Comparison of ENCODE assay signal across 10 cellular contexts in genomic region chr16:48538746-48539484, GRCh38.
DNase-seq lines count a peak whose midpoint lies in the region; ATAC-seq and TF ChIP-seq lines count a peak whose summit lies in the region.
"Had no signal": no experiment of that assay in that cellular context is flagged by ENCODE, and none has a peak within 500 bp of the region (broad histone marks: within the 10 kb centered on the region; RNA-seq: fewer than 3 reads in every experiment).

No MANE protein-coding gene starts in this region.

- no peaks in the 10 kb centered on the region for H3K27me3 ChIP-seq in WERI-Rb-1 (ENCODE audit: insufficient read depth, low read depth, severe bottlenecking)

- no peak for DNase-seq in activated CD4-positive, alpha-beta T cell treated with anti-CD3 and anti-CD28 coated beads, Interleukin-2, amount 10 ng/mL, durations not matched to agents 24 days and 14 days
- DNase-seq in activated CD4-positive, alpha-beta T cell treated with anti-CD3 and anti-CD28 coated beads for 48 hours = no peak
- DNase-seq in WERI-Rb-1 = peak; percentile 21
- DNase-seq in fibroblast of villous mesenchyme (ENCODE audit: low read depth) = peak; percentile 13
- no peak for DNase-seq in stimulated activated effector memory CD8-positive, alpha-beta T cell treated with anti-CD3 and anti-CD28 coated beads, Interleukin-12 subunit alpha, Interleukin-12 subunit beta, amount 100 ng/mL, for 72 hours (ENCODE audit: low spot score in 2 of 2)
- DNase-seq in ecto neural progenitor cell (ENCODE audit: low spot score) = no peak
- DNase-seq in H4 (ENCODE audit: low spot score) = no peak
- DNase-seq: AML-193 had no signal

- H3K27ac ChIP-seq in WERI-Rb-1 = no peak overlapping the region

- ATAC-seq in stimulated activated effector memory CD8-positive, alpha-beta T cell treated with anti-CD3 and anti-CD28 coated beads, Interleukin-12 subunit alpha, Interleukin-12 subunit beta, amount 100 ng/mL, for 72 hours = no peak
- no peak for ATAC-seq in HG02973 (IDR thresholded peaks at IDR 0.05; ENCODE audit: unreplicated experiment)
- ATAC-seq: activated CD4-positive, CD25-positive, alpha-beta regulatory T cell treated with anti-CD3 and anti-CD28 coated beads, Interleukin-2, amount 50 U/mL, for 24 hours had no signal

- no peaks in the 10 kb centered on the region for H3K27me3 Mint-ChIP-seq in activated CD4-positive, alpha-beta T cell treated with anti-CD3 and anti-CD28 coated beads, Interleukin-2, amount 10 ng/mL, durations not matched to agents 24 days and 14 days

- H3K9me3 Mint-ChIP-seq in activated CD4-positive, alpha-beta T cell treated with anti-CD3 and anti-CD28 coated beads, Interleukin-2, amount 10 ng/mL, durations not matched to agents 24 days and 14 days = no peaks in the 10 kb centered on the region
- no peaks in the 10 kb centered on the region for H3K9me3 Mint-ChIP-seq in stimulated activated effector memory CD8-positive, alpha-beta T cell treated with anti-CD3 and anti-CD28 coated beads, Interleukin-12 subunit alpha, Interleukin-12 subunit beta, amount 100 ng/mL, for 72 hours

- H3K36me3 ChIP-seq in WERI-Rb-1 = peaks cover 19% of the 10 kb centered on the region

- intact Hi-C loops in activated CD4-positive, alpha-beta T cell treated with anti-CD3 and anti-CD28 coated beads, Interleukin-2, amount 10 ng/mL, durations not matched to agents 24 days and 14 days (cut with micrococcal nuclease) = loop anchor here (5.0 kb wide), 1 partner anchor 83 kb away; no protein-coding TSS in a partner anchor

- peak; percentile 46; the same call in 1 of the 2 replicates for TF ChIP-seq CTCF in WERI-Rb-1 (IDR thresholded peaks at IDR 0.05; ENCODE audit: low read depth, low read length)
- TF ChIP-seq CTCF in fibroblast of villous mesenchyme (IDR thresholded peaks at IDR 0.05; ENCODE audit: insufficient read depth, low read depth, low read length) = peak; percentile 50

- H3K36me3 Mint-ChIP-seq in activated CD4-positive, alpha-beta T cell treated with anti-CD3 and anti-CD28 coated beads, Interleukin-2, amount 10 ng/mL, durations not matched to agents 24 days and 14 days (ENCODE audit: low read depth) = peaks cover 30% of the 10 kb centered on the region
- H3K36me3 Mint-ChIP-seq in stimulated activated effector memory CD8-positive, alpha-beta T cell treated with anti-CD3 and anti-CD28 coated beads, Interleukin-12 subunit alpha, Interleukin-12 subunit beta, amount 100 ng/mL, for 72 hours = peaks cover 59% of the 10 kb centered on the region

- no peak overlapping the region for H3K4me3 Mint-ChIP-seq in activated CD4-positive, alpha-beta T cell treated with anti-CD3 and anti-CD28 coated beads, Interleukin-2, amount 10 ng/mL, durations not matched to agents 24 days and 14 days
- H3K4me3 Mint-ChIP-seq in stimulated activated effector memory CD8-positive, alpha-beta T cell treated with anti-CD3 and anti-CD28 coated beads, Interleukin-12 subunit alpha, Interleukin-12 subunit beta, amount 100 ng/mL, for 72 hours = no peak overlapping the region

- peaks cover 15% of the 10 kb centered on the region for H3K4me1 Mint-ChIP-seq in activated CD4-positive, alpha-beta T cell treated with anti-CD3 and anti-CD28 coated beads, Interleukin-2, amount 10 ng/mL, durations not matched to agents 24 days and 14 days
- peaks cover 43% of the 10 kb centered on the region for H3K4me1 Mint-ChIP-seq in stimulated activated effector memory CD8-positive, alpha-beta T cell treated with anti-CD3 and anti-CD28 coated beads, Interleukin-12 subunit alpha, Interleukin-12 subunit beta, amount 100 ng/mL, for 72 hours

- no peaks in the 10 kb centered on the region for H3K9me3 ChIP-seq in WERI-Rb-1 (ENCODE audit: severe bottlenecking)

- peak overlapping the region; percentile 44 for H3K27ac Mint-ChIP-seq in activated CD4-positive, alpha-beta T cell treated with anti-CD3 and anti-CD28 coated beads, Interleukin-2, amount 10 ng/mL, durations not matched to agents 24 days and 14 days
- peak overlapping the region; percentile 83 for H3K27ac Mint-ChIP-seq in stimulated activated effector memory CD8-positive, alpha-beta T cell treated with anti-CD3 and anti-CD28 coated beads, Interleukin-12 subunit alpha, Interleukin-12 subunit beta, amount 100 ng/mL, for 72 hours

- H3K4me3 ChIP-seq in WERI-Rb-1 (ENCODE audit: low read depth, low read length) (no peak overlapping the region), fibroblast of villous mesenchyme (ENCODE audit: low read depth, low read length) (no peak overlapping the region)

Comparison
In these comparisons a context has a peak if more than half of its experiments do, and no peak if none do; other contexts are left out.
1. DNase-seq: peak in WERI-Rb-1 (single experiment) and fibroblast of villous mesenchyme (single experiment); none in activated CD4-positive, alpha-beta T cell treated with anti-CD3 and anti-CD28 coated beads, Interleukin-2, amount 10 ng/mL, durations not matched to agents 24 days and 14 days (single experiment), activated CD4-positive, alpha-beta T cell treated with anti-CD3 and anti-CD28 coated beads for 48 hours (single experiment), stimulated activated effector memory CD8-positive, alpha-beta T cell treated with anti-CD3 and anti-CD28 coated beads, Interleukin-12 subunit alpha, Interleukin-12 subunit beta, amount 100 ng/mL, for 72 hours (0 of 2), ecto neural progenitor cell (single experiment) and H4 (single experiment).